8 cellular contexts compared by ENCODE assay signal in the genomic region with DNA sequence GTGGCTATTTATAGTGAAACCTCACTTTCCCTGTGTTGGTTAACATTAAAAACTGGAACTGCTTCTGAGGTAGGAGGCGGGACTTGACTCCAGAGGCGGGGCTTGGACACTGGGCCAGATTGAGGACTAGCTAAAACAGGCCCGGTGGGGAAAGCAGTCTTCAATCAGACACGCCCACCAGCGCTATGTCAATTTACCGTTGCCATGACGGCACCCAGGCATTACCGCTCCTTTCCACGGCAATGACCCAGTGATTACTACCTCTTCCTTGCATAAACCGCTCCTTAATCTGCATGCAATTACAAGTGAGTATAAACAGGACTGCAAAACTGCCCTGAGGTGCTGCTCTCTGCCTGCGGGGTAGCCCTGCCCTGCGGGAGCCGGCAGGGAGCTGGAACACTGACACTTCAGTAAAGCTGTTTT. TPM values are rescaled to one million over a fixed set of nuclear protein-coding genes. Genes with fewer than 3 reads are reported as not detected.
DNase-seq lines count a peak whose midpoint lies in the region; ATAC-seq and TF ChIP-seq lines count a peak whose summit lies in the region.

No MANE protein-coding gene starts in this region.

- peak overlapping the region in 3 of 5 donors; percentile 38 to 68 (median 38) for H3K4me3 Mint-ChIP-seq in immature natural killer cell

- H3K27me3 Mint-ChIP-seq in immature natural killer cell (ENCODE audit: low read depth in 3 of 3) = peaks cover 2 to 13% (median 5%) of the 10 kb centered on the region in 3 donors

- H3K27me3 ChIP-seq in brain microvascular endothelial cell (replicated peaks) = no peaks in the 10 kb centered on the region

- peaks cover 0 to 2% (median 0%) of the 10 kb centered on the region in 6 donors for H3K9me3 Mint-ChIP-seq in immature natural killer cell

- no peak overlapping the region for H3K4me3 ChIP-seq in brain microvascular endothelial cell (ENCODE audit: low read depth, low read length)

- peaks cover 25 to 28% of the 10 kb centered on the region in 2 donors for H3K4me1 Mint-ChIP-seq in immature natural killer cell

- H3K36me3 ChIP-seq in brain microvascular endothelial cell (replicated peaks) = no peaks in the 10 kb centered on the region

- H3K27ac ChIP-seq in brain microvascular endothelial cell = no peak overlapping the region

- H3K36me3 Mint-ChIP-seq in immature natural killer cell = no peaks in the 10 kb centered on the region

- ATAC-seq in GM21360 (IDR thresholded peaks at IDR 0.05; ENCODE audit: unreplicated experiment) (no peak), HG02763 (IDR thresholded peaks at IDR 0.05; ENCODE audit: unreplicated experiment) (no peak)

- in situ Hi-C loops in brain microvascular endothelial cell (cut with HindIII; ENCODE audit: low pct_ligation_motif_present, low sequenced_read_pairs) = no loop called here

- H3K27ac Mint-ChIP-seq in immature natural killer cell = peak overlapping the region in 4 of 6 donors; percentile 16 to 74 (median 41)

- DNase-seq in Daoy (ENCODE audit: low read depth) (peak; percentile 54), NCI-H1105 treated with DMSO at 0.1 percent for 48 hours (lab: John Stamatoyannopoulos, UW) (peak; percentile 56), SK-N-DZ (ENCODE audit: low spot score) (peak; percentile 91), brain microvascular endothelial cell (peak; percentile 86), immature natural killer cell (peak; percentile 40 to 52 (median 42))
- DNase-seq in stimulated activated CD4-positive, alpha-beta T cell treated with anti-CD3 and anti-CD28 coated beads, Interleukin-15, amount 100 ng/mL, for 24 hours = peak; percentile 67

- TF ChIP-seq CTCF in brain microvascular endothelial cell (IDR thresholded peaks at IDR 0.05; ENCODE audit: low read depth, low read length, missing control alignments) = no peak

RNA-seq across cellular contexts. Expression of a gene that starts 35.3 kb away (rescaled TPM):
- 35.1 and 41.3 TPM in 2 replicates for total RNA-seq in Daoy (2014; rRNA removed; shearing (Covaris generic))
- polyA plus RNA-seq in SK-N-DZ (2014; cell fraction: cytosol; rRNA removed) = 16.2 and 21.1 TPM in 2 replicates
- polyA plus RNA-seq in SK-N-DZ (2014; cell fraction: nucleus; rRNA removed) = 26.0 and 29.8 TPM in 2 replicates
- polyA plus RNA-seq in immature natural killer cell = 100 to 1,000 TPM in 1 of 3 donors, 10 to 100 TPM in 2; 62.5 to 137 (median 80.0) TPM
